ENCODE assay signal across 21 cellular contexts in genomic region chr3:78605178-78605577, GRCh38.
A peak's percentile ranks its signal among the peaks of the same experiment; 100 is the strongest.
DNase-seq lines count a peak whose midpoint lies in the region; ATAC-seq, FAIRE-seq and TF ChIP-seq lines count a peak whose summit lies in the region.
"Had no signal": no experiment of that assay in that cellular context is flagged by ENCODE, and none has a peak within 500 bp of the region (broad histone marks: within the 10 kb centered on the region; RNA-seq: fewer than 3 reads in every experiment).

No MANE protein-coding gene starts in this region.

- peaks cover 12 to 39% of the 10 kb centered on the region in 2 experiments; a peak in 4 of 5 replicates for H3K36me3 ChIP-seq in HepG2 (replicated peaks in 1 of 2; ENCODE audit: control insufficient read depth in 1 of 2, insufficient read depth in 2 of 2, low read length in 2 of 2)
- no peaks in the 10 kb centered on the region for H3K36me3 ChIP-seq in right lobe of liver
- peaks cover 3% of the 10 kb centered on the region for H3K36me3 ChIP-seq in brain microvascular endothelial cell (replicated peaks)
- no peaks in the 10 kb centered on the region for H3K36me3 ChIP-seq in prostate gland

- TF ChIP-seq RAD21 in HepG2 (CRISPR knock-in tag; IDR thresholded peaks at IDR 0.05): no peak

- CTCF ChIA-PET in HepG2 (lab: Yijun Ruan, JAX; ENCODE audit: low intra/inter-chr PET ratio, low total read pairs): no interaction called here

- 100% methylated on average over 2 of the region's 2 CpGs for WGBS in HepG2 (ENCODE audit: low lambda C conversion rate)
- WGBS in right lobe of liver (ENCODE audit: insufficient coverage, low coverage, low lambda C conversion rate, missing lambda C conversion rate): 80% methylated on average over 2 of the region's 2 CpGs
- 81% methylated on average over 2 of the region's 2 CpGs for WGBS in prostate gland

- H3K27ac Mint-ChIP-seq in nephron progenitor cell: peak overlapping the region; percentile 14
- H3K27ac Mint-ChIP-seq: CD14-positive monocyte; CD4-positive, alpha-beta memory T cell; GM23338; IgD-negative memory B cell had no signal

- no peaks in the 10 kb centered on the region for H3K9me3 ChIP-seq in HepG2 (ENCODE audit: low read length)
- no peaks in the 10 kb centered on the region for H3K9me3 ChIP-seq in right lobe of liver
- no peaks in the 10 kb centered on the region for H3K9me3 ChIP-seq in prostate gland
- H3K9me3 ChIP-seq: BLaER1 had no signal

- H3K27me3 ChIP-seq in HepG2 (ENCODE audit: control insufficient read depth in 1 of 2, insufficient read depth in 2 of 2, low read length in 2 of 2): no peaks in the 10 kb centered on the region
- H3K27me3 ChIP-seq in right lobe of liver: no peaks in the 10 kb centered on the region
- no peaks in the 10 kb centered on the region for H3K27me3 ChIP-seq in brain microvascular endothelial cell (replicated peaks)
- no peaks in the 10 kb centered on the region for H3K27me3 ChIP-seq in prostate gland (replicated peaks; ENCODE audit: insufficient read depth)
- H3K27me3 ChIP-seq: BLaER1 had no signal

- no peaks in the 10 kb centered on the region for H3K4me1 Mint-ChIP-seq in nephron progenitor cell
- H3K4me1 Mint-ChIP-seq: CD14-positive monocyte; CD4-positive, alpha-beta memory T cell; GM23338; IgD-negative memory B cell had no signal

- no peak overlapping the region for H3K4me3 Mint-ChIP-seq in nephron progenitor cell
- H3K4me3 Mint-ChIP-seq: CD14-positive monocyte; CD4-positive, alpha-beta memory T cell; GM23338 had no signal

- no peak for FAIRE-seq in HepG2 (lab: Jason Lieb, UNC)
- FAIRE-seq: GM12891, GM19239, H54 had no signal

- no peaks in the 10 kb centered on the region for H3K9me3 Mint-ChIP-seq in nephron progenitor cell
- H3K9me3 Mint-ChIP-seq: GM23338 had no signal

- TSS peak; percentile 37 for BruUV-seq in HepG2 (replicated peaks; lab: Mats Ljungman, UMichigan)

- H2AFZ ChIP-seq in HepG2 (ENCODE audit: low read length): no peak overlapping the region
- H2AFZ ChIP-seq: GM23338 had no signal

- TF ChIP-seq POLR2A in HepG2 (IDR thresholded peaks at IDR 0.05; ENCODE audit: insufficient read depth in 1 of 2, low read depth in 2 of 2, low read length in 2 of 2) (no peak), right lobe of liver (IDR thresholded peaks at IDR 0.05) (no peak), prostate gland (IDR thresholded peaks at IDR 0.05) (no peak)

- H3K27me3 Mint-ChIP-seq in nephron progenitor cell (ENCODE audit: low read depth, poor library complexity): no peaks in the 10 kb centered on the region
- H3K27me3 Mint-ChIP-seq: CD4-positive, alpha-beta memory T cell; IgD-negative memory B cell had no signal

- H3K4me2 ChIP-seq in HepG2 (ENCODE audit: low read depth, low read length): no peak overlapping the region
- H3K4me2 ChIP-seq: BLaER1, GM23338 had no signal

- H3K27ac ChIP-seq in HepG2 (ENCODE audit: extremely low read length, insufficient read depth, low read length): no peak overlapping the region
- no peak overlapping the region for H3K27ac ChIP-seq in right lobe of liver
- H3K27ac ChIP-seq in brain microvascular endothelial cell: peak overlapping the region; percentile 57
- H3K27ac ChIP-seq in prostate gland: no peak overlapping the region
- H3K27ac ChIP-seq: 22Rv1, BLaER1, HL-60 had no signal

- H3K4me3 ChIP-seq in HepG2 (replicated peaks in 1 of 3; ENCODE audit: insufficient read depth in 1 of 3, low read depth in 2 of 3, low read length in 3 of 3) (no peak overlapping the region), right lobe of liver (no peak overlapping the region), brain microvascular endothelial cell (ENCODE audit: low read depth, low read length) (no peak overlapping the region), prostate gland (no peak overlapping the region)
- H3K4me3 ChIP-seq: BLaER1, GM23338 had no signal

- intact Hi-C loops in HepG2 (cut with micrococcal nuclease; ENCODE audit: unreplicated experiment) (no loop called here), right lobe of liver (cut with DNase I) (no loop called here), left ventricle myocardium superior (cut with micrococcal nuclease) (no loop called here), prostate gland (cut with DNase I) (no loop called here)

- H3K4me1 ChIP-seq in HepG2 (ENCODE audit: insufficient read depth, low read length) (no peaks in the 10 kb centered on the region), right lobe of liver (no peaks in the 10 kb centered on the region), prostate gland (replicated peaks) (no peaks in the 10 kb centered on the region)
- H3K4me1 ChIP-seq: BLaER1 had no signal

- H4K20me1 ChIP-seq in HepG2 (ENCODE audit: insufficient read depth, low read length): no peaks in the 10 kb centered on the region
- H4K20me1 ChIP-seq: BLaER1 had no signal

- ATAC-seq in HepG2: no peak
- ATAC-seq in right lobe of liver: no peak
- no peak for ATAC-seq in left ventricle myocardium superior
- ATAC-seq: GM23338 had no signal

- peaks cover 63% of the 10 kb centered on the region for H3K36me3 Mint-ChIP-seq in nephron progenitor cell (ENCODE audit: low read depth)
- H3K36me3 Mint-ChIP-seq: CD14-positive monocyte; CD4-positive, alpha-beta memory T cell; IgD-negative memory B cell had no signal

- no peak for DNase-seq in HepG2 (ENCODE audit: low spot score)
- DNase-seq in right lobe of liver: no peak
- no peak for DNase-seq in brain microvascular endothelial cell
- DNase-seq in nephron progenitor cell: no peak
- DNase-seq in left ventricle myocardium superior: no peak
- no peak for DNase-seq in GM10266 (ENCODE audit: extremely low spot score)
- DNase-seq in prostate gland (ENCODE audit: low spot score): no peak
- no peak for DNase-seq in OCI-M2 (lab: John Stamatoyannopoulos, UW; ENCODE audit: unreplicated experiment)
- DNase-seq: CD4-positive, alpha-beta memory T cell; DMS79 treated with DMSO at 0.1 percent for 48 hours; GF-D8; HCEC 1CT had no signal

- TF ChIP-seq CTCF in HepG2 (CRISPR knock-in tag; IDR thresholded peaks at IDR 0.05) (no peak), right lobe of liver (IDR thresholded peaks at IDR 0.05) (no peak), brain microvascular endothelial cell (IDR thresholded peaks at IDR 0.05; ENCODE audit: low read depth, low read length, missing control alignments) (no peak), nephron progenitor cell (IDR thresholded peaks at IDR 0.05) (no peak), GM10266 (IDR thresholded peaks at IDR 0.05; ENCODE audit: control insufficient read depth, insufficient read depth, low read depth, missing control alignments) (no peak), prostate gland (IDR thresholded peaks at IDR 0.05) (no peak)

- in situ Hi-C loops in HepG2 (cut with HindIII; ENCODE audit: extremely low pct_ligation_motif_present, low pct_unique_long_range_greater_than_20kb): no loop called here
- in situ Hi-C loops in brain microvascular endothelial cell (cut with HindIII; ENCODE audit: low pct_ligation_motif_present, low sequenced_read_pairs): no loop called here

- no peak overlapping the region for H3K9ac ChIP-seq in HepG2 (ENCODE audit: insufficient read depth, low read depth, low read length)
- H3K9ac ChIP-seq: BLaER1 had no signal

- no peak for TF ChIP-seq EP300 in HepG2 (IDR thresholded peaks at IDR 0.05; ENCODE audit: low read depth in 2 of 2, low read length in 2 of 2)
- no peak for TF ChIP-seq EP300 in HepG2 (CRISPR knock-in tag; IDR thresholded peaks at IDR 0.05; ENCODE audit: borderline replicate concordance)

- H3K79me2 ChIP-seq in HepG2 (ENCODE audit: insufficient read depth, low read length): no peaks in the 10 kb centered on the region

- POLR2A ChIA-PET in HepG2 (lab: Yijun Ruan, JAX): no interaction called here

TF ChIP-seq in HepG2, 621 proteins besides CTCF, POLR2A, EP300 and RAD21 (continues in another document):
- TF ChIP-seq IRF9 (CRISPR knock-in tag; IDR thresholded peaks at IDR 0.05; ENCODE audit: borderline replicate concordance) (no peak), YY1 (IDR thresholded peaks at IDR 0.05; ENCODE audit: insufficient read depth, insufficient replicate concordance, low read depth, low read length) (no peak), HMG20B (CRISPR knock-in tag; conservative IDR thresholded peaks at IDR 0.05) (no peak)
